32 cellular contexts compared by ENCODE assay signal in genomic region chr12:118213452-118213851, GRCh38.
"Had no signal": no experiment of that assay in that cellular context is flagged by ENCODE, and none has a peak within 500 bp of the region (broad histone marks: within the 10 kb centered on the region; RNA-seq: fewer than 3 reads in every experiment).

No MANE protein-coding gene starts in this region.

- H3K27ac Mint-ChIP-seq: activated CD4-positive, alpha-beta memory T cell treated with anti-CD3 and anti-CD28 coated beads, Interleukin-2, amount 10 ng/mL, durations not matched to agents 7 days and 5 days; activated CD4-positive, alpha-beta T cell treated with anti-CD3 and anti-CD28 coated beads, Interleukin-2, amount 10 ng/mL, durations not matched to agents 7 days and 5 days; activated naive CD8-positive, alpha-beta T cell; activated T-cell treated with anti-CD3 and anti-CD28 coated beads, Interleukin-2, amount 50 U/mL, for 24 hours; activated T-helper 17 cell treated with anti-CD3 and anti-CD28 coated beads, Interleukin-2, amount 50 U/mL, for 72 hours; dendritic cell treated with granulocyte-macrophage colony-stimulating factor and Interleukin-4, amounts not matched to agents 40 ng/mL and 50 ng/mL, for 4 days; endodermal cell; WTC11 had no signal

- H3K27me3 Mint-ChIP-seq: activated CD4-positive, alpha-beta memory T cell treated with anti-CD3 and anti-CD28 coated beads, Interleukin-2, amount 10 ng/mL, durations not matched to agents 7 days and 5 days; activated CD4-positive, alpha-beta T cell treated with anti-CD3 and anti-CD28 coated beads, Interleukin-2, amount 10 ng/mL, durations not matched to agents 7 days and 5 days; activated naive CD8-positive, alpha-beta T cell; activated T-cell treated with anti-CD3 and anti-CD28 coated beads, Interleukin-2, amount 50 U/mL, for 24 hours; activated T-helper 17 cell treated with anti-CD3 and anti-CD28 coated beads, Interleukin-2, amount 50 U/mL, for 72 hours; dendritic cell treated with granulocyte-macrophage colony-stimulating factor and Interleukin-4, amounts not matched to agents 40 ng/mL and 50 ng/mL, for 4 days had no signal

- H3K4me1 ChIP-seq: body of pancreas, colonic mucosa had no signal

- H3K4me3 ChIP-seq: body of pancreas, colonic mucosa, dorsolateral prefrontal cortex had no signal

- DNase-seq: activated CD4-positive, alpha-beta memory T cell treated with anti-CD3 and anti-CD28 coated beads, Interleukin-2, amount 10 ng/mL, durations not matched to agents 7 days and 5 days; activated CD4-positive, alpha-beta T cell treated with anti-CD3 and anti-CD28 coated beads for 1 hour; activated CD4-positive, alpha-beta T cell treated with anti-CD3 and anti-CD28 coated beads for 4 hours; activated CD4-positive, alpha-beta T cell treated with anti-CD3 and anti-CD28 coated beads, Interleukin-2, amount 10 ng/mL, durations not matched to agents 7 days and 5 days; activated CD4-positive, alpha-beta T cell treated with anti-CD3 and anti-CD28 coated beads, Interleukin-2, amount 50 U/mL, for 4 hours; activated CD8-positive, alpha-beta memory T cell treated with anti-CD3 and anti-CD28 coated beads, Interleukin-2, amount 50 U/mL, for 48 hours; activated effector memory CD4-positive, alpha-beta T cell treated with Interleukin-2 at 50 U/mL for 16 hours; activated gamma-delta T cell treated with Interleukin-2 at 50 U/mL for 16 hours; activated naive CD4-positive, alpha-beta T cell treated with anti-CD3 and anti-CD28 coated beads, Interleukin-2, amount 50 U/mL, for 16 hours; activated naive CD4-positive, alpha-beta T cell treated with Interleukin-2 at 50 U/mL for 16 hours; activated T-cell treated with anti-CD3 and anti-CD28 coated beads for 4 hours; activated T-cell treated with anti-CD3 and anti-CD28 coated beads, Interleukin-2, amount 50 U/mL, for 24 hours; amniotic stem cell; anterior cingulate cortex; body of pancreas; caudate nucleus; cerebellar nuclear complex; colonic mucosa; dorsolateral prefrontal cortex; effector memory CD4-positive, alpha-beta T cell; endodermal cell; foreskin fibroblast; head of caudate nucleus; T-helper 2 cell had no signal

- H3K4me3 Mint-ChIP-seq: activated CD4-positive, alpha-beta memory T cell treated with anti-CD3 and anti-CD28 coated beads, Interleukin-2, amount 10 ng/mL, durations not matched to agents 7 days and 5 days; activated CD4-positive, alpha-beta T cell treated with anti-CD3 and anti-CD28 coated beads, Interleukin-2, amount 10 ng/mL, durations not matched to agents 7 days and 5 days; activated naive CD8-positive, alpha-beta T cell; activated T-cell treated with anti-CD3 and anti-CD28 coated beads, Interleukin-2, amount 50 U/mL, for 24 hours; activated T-helper 17 cell treated with anti-CD3 and anti-CD28 coated beads, Interleukin-2, amount 50 U/mL, for 72 hours; dendritic cell treated with granulocyte-macrophage colony-stimulating factor and Interleukin-4, amounts not matched to agents 40 ng/mL and 50 ng/mL, for 4 days; endodermal cell; WTC11 had no signal

- FAIRE-seq: frontal cortex, TTC549 had no signal

- ATAC-seq: activated T-helper 17 cell treated with anti-CD3 and anti-CD28 coated beads, Interleukin-2, amount 50 U/mL, for 72 hours; body of pancreas; esophagus mucosa; WTC11 had no signal

- H3K27ac ChIP-seq: body of pancreas, colonic mucosa, dorsolateral prefrontal cortex, VCaP had no signal

- H3K9me3 ChIP-seq: body of pancreas, colonic mucosa had no signal

- H3K9me3 Mint-ChIP-seq: activated CD4-positive, alpha-beta memory T cell treated with anti-CD3 and anti-CD28 coated beads, Interleukin-2, amount 10 ng/mL, durations not matched to agents 7 days and 5 days; activated CD4-positive, alpha-beta T cell treated with anti-CD3 and anti-CD28 coated beads, Interleukin-2, amount 10 ng/mL, durations not matched to agents 7 days and 5 days; activated T-cell treated with anti-CD3 and anti-CD28 coated beads, Interleukin-2, amount 50 U/mL, for 24 hours; activated T-helper 17 cell treated with anti-CD3 and anti-CD28 coated beads, Interleukin-2, amount 50 U/mL, for 72 hours; dendritic cell treated with granulocyte-macrophage colony-stimulating factor and Interleukin-4, amounts not matched to agents 40 ng/mL and 50 ng/mL, for 4 days; endodermal cell had no signal

- H3K4me1 Mint-ChIP-seq: activated CD4-positive, alpha-beta memory T cell treated with anti-CD3 and anti-CD28 coated beads, Interleukin-2, amount 10 ng/mL, durations not matched to agents 7 days and 5 days; activated CD4-positive, alpha-beta T cell treated with anti-CD3 and anti-CD28 coated beads, Interleukin-2, amount 10 ng/mL, durations not matched to agents 7 days and 5 days; activated T-helper 17 cell treated with anti-CD3 and anti-CD28 coated beads, Interleukin-2, amount 50 U/mL, for 72 hours; endodermal cell; WTC11 had no signal

- H3K27me3 ChIP-seq: body of pancreas, colonic mucosa, dorsolateral prefrontal cortex had no signal

- H3K36me3 Mint-ChIP-seq: WTC11 had no signal
